In the genomic region with DNA sequence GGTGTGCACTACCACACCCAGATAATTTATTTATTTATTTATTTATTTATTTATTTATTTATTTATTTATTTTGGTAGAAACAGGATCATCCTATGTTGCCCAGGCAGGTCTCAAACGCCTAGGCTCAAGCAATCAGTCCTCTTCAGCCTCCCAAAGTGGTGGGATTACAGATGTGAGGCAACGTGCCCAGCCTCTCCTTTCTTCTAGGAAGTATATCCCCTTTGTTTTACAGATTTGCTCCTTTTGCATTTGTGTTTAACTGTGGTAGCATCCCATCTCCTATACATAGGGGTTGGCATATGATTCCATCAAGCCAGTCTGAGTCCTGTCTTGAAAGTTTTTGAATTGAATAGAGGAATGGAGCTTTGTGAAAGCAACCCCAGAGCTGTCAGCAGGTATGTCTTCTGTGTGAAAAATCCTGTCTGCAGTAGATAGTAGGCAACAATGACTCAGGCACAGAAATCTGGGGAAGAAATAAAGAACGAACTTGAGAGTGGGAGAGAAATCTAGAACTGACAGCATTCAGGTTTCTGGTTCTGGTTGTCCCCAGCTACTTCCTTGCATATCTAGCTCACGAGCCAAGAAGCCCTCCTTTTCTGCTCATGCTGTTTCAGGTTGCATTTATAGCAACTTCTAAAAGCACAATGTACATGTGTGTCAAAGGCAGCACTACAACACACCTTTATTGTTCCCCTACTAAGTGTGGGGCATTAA, we compare ENCODE assay signal across 19 cellular contexts.
"Had no signal": no experiment of that assay in that cellular context is flagged by ENCODE, and none has a peak within 500 bp of the region (broad histone marks: within the 10 kb centered on the region; RNA-seq: fewer than 3 reads in every experiment).

No MANE protein-coding gene starts in this region.

- H3K36me3 Mint-ChIP-seq: activated naive CD4-positive, alpha-beta T cell treated with anti-CD3 and anti-CD28 coated beads, Interleukin-2, amount 10 ng/mL, durations not matched to agents 7 days and 5 days had no signal

- ATAC-seq: activated CD8-positive, alpha-beta T cell treated with anti-CD3 and anti-CD28 coated beads, Interleukin-2, amount 10 ng/mL, durations not matched to agents 7 days and 5 days; activated naive CD8-positive, alpha-beta T cell treated with anti-CD3 and anti-CD28 coated beads, Interleukin-2, amount 50 U/mL, for 24 hours had no signal

- H3K27ac ChIP-seq: ascending aorta, left ventricle myocardium inferior, tibial nerve, uterus had no signal

- H3K27me3 ChIP-seq: ascending aorta, tibial nerve, uterus had no signal

- H3K9me3 Mint-ChIP-seq: activated naive CD4-positive, alpha-beta T cell treated with anti-CD3 and anti-CD28 coated beads, Interleukin-2, amount 10 ng/mL, durations not matched to agents 7 days and 5 days; activated naive CD8-positive, alpha-beta T cell treated with anti-CD3 and anti-CD28 coated beads, Interleukin-2, amount 50 U/mL, for 24 hours; activated T-cell treated with anti-CD3 and anti-CD28 coated beads, Interleukin-2, amount 50 U/mL, for 24 hours; nephron progenitor cell; stimulated activated naive CD8-positive, alpha-beta T cell treated with anti-CD3 and anti-CD28 coated beads, Interleukin-15, Interleukin-2, amounts not matched to agents 100 ng/mL and 50 ng/mL, for 24 hours; T-helper 2 cell treated with Interferon-gamma antibody and Interleukin-4, amounts not matched to agents 5 μg/mL and 100 μg/mL, for 36 hours had no signal

- H3K4me3 Mint-ChIP-seq: activated CD4-positive, alpha-beta T cell treated with anti-CD3 and anti-CD28 coated beads, Interleukin-2, amount 10 ng/mL, durations not matched to agents 7 days and 5 days; activated CD8-positive, alpha-beta T cell treated with anti-CD3 and anti-CD28 coated beads, Interleukin-2, amount 10 ng/mL, durations not matched to agents 7 days and 5 days; activated naive CD4-positive, alpha-beta T cell treated with anti-CD3 and anti-CD28 coated beads, Interleukin-2, amount 10 ng/mL, durations not matched to agents 7 days and 5 days; activated naive CD8-positive, alpha-beta T cell treated with anti-CD3 and anti-CD28 coated beads, Interleukin-2, amount 50 U/mL, for 24 hours; activated T-cell treated with anti-CD3 and anti-CD28 coated beads, Interleukin-2, amount 50 U/mL, for 24 hours; nephron progenitor cell; stimulated activated naive CD8-positive, alpha-beta T cell treated with anti-CD3 and anti-CD28 coated beads, Interleukin-15, Interleukin-2, amounts not matched to agents 100 ng/mL and 50 ng/mL, for 24 hours; T-helper 2 cell treated with Interferon-gamma antibody and Interleukin-4, amounts not matched to agents 5 μg/mL and 100 μg/mL, for 36 hours had no signal

- H3K9me3 ChIP-seq: ascending aorta, left ventricle myocardium inferior, tibial nerve, uterus had no signal

- H3K36me3 ChIP-seq: ascending aorta, left ventricle myocardium inferior, tibial nerve, uterus had no signal

- H3K27ac Mint-ChIP-seq: activated CD4-positive, alpha-beta T cell treated with anti-CD3 and anti-CD28 coated beads, Interleukin-2, amount 10 ng/mL, durations not matched to agents 7 days and 5 days; activated CD8-positive, alpha-beta T cell treated with anti-CD3 and anti-CD28 coated beads, Interleukin-2, amount 10 ng/mL, durations not matched to agents 7 days and 5 days; activated naive CD4-positive, alpha-beta T cell treated with anti-CD3 and anti-CD28 coated beads, Interleukin-2, amount 10 ng/mL, durations not matched to agents 7 days and 5 days; activated naive CD8-positive, alpha-beta T cell treated with anti-CD3 and anti-CD28 coated beads, Interleukin-2, amount 50 U/mL, for 24 hours; activated T-cell treated with anti-CD3 and anti-CD28 coated beads, Interleukin-2, amount 50 U/mL, for 24 hours; nephron progenitor cell; stimulated activated naive CD8-positive, alpha-beta T cell treated with anti-CD3 and anti-CD28 coated beads, Interleukin-15, Interleukin-2, amounts not matched to agents 100 ng/mL and 50 ng/mL, for 24 hours; T-helper 2 cell treated with Interferon-gamma antibody and Interleukin-4, amounts not matched to agents 5 μg/mL and 100 μg/mL, for 36 hours had no signal

- H3K4me1 ChIP-seq: ascending aorta, left ventricle myocardium inferior, tibial nerve, uterus had no signal

- H3K4me1 Mint-ChIP-seq: activated CD4-positive, alpha-beta T cell treated with anti-CD3 and anti-CD28 coated beads, Interleukin-2, amount 10 ng/mL, durations not matched to agents 7 days and 5 days; activated naive CD4-positive, alpha-beta T cell treated with anti-CD3 and anti-CD28 coated beads, Interleukin-2, amount 10 ng/mL, durations not matched to agents 7 days and 5 days; nephron progenitor cell had no signal

- H3K4me3 ChIP-seq: ascending aorta, left ventricle myocardium inferior, tibial nerve, uterus had no signal

- FAIRE-seq: frontal cortex, TTC549 had no signal

- DNase-seq: activated CD4-positive, alpha-beta T cell treated with anti-CD3 and anti-CD28 coated beads, Interleukin-2, amount 10 ng/mL, durations not matched to agents 7 days and 5 days; activated CD8-positive, alpha-beta T cell treated with anti-CD3 and anti-CD28 coated beads, Interleukin-2, amount 10 ng/mL, durations not matched to agents 7 days and 5 days; activated naive CD4-positive, alpha-beta T cell treated with anti-CD3 and anti-CD28 coated beads, Interleukin-2, amount 10 ng/mL, durations not matched to agents 7 days and 5 days; activated naive CD8-positive, alpha-beta T cell treated with anti-CD3 and anti-CD28 coated beads, Interleukin-2, amount 50 U/mL, for 24 hours; activated T-cell treated with anti-CD3 and anti-CD28 coated beads, Interleukin-2, amount 50 U/mL, for 24 hours; cerebellar nuclear complex; effector CD4-positive, alpha-beta T cell; left ventricle myocardium inferior; mammary epithelial cell; midbrain; nephron progenitor cell; retina; uterus had no signal
